7 cellular contexts compared by ENCODE assay signal in the genomic region with DNA sequence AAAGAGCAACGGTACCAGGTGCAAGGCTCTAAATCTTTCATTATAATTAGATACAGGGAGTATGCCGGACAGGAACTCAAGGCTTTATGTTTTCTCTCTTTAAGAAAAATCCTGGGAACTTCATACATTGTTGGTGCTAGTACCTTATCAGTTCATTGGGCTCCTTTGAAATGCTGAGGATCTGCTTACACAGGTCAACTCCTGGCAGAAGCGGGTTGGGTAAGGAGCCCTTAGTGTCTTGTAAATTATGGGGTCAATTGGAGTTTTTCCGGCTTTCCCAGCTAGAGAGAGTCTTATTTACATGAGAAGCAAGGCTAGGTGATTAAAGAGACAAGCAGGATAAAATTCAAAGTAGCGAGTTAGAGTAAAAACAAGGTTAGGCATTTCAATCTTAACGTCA.
A peak's percentile ranks its signal among the peaks of the same experiment; 100 is the strongest.
DNase-seq lines count a peak whose midpoint lies in the region; FAIRE-seq and TF ChIP-seq lines count a peak whose summit lies in the region.
"Not testable (repeated sequence)": the region's sequence is repeated elsewhere in the genome, so short reads cannot be mapped to it uniquely, and the experiment has no call there.

No MANE protein-coding gene starts in this region.

- CTCF ChIA-PET in H1 (lab: Charles Lee; ENCODE audit: partially characterized antibody): not testable (repeated sequence)

- peak overlapping the region; percentile 43 to 48; a peak in 2 of 4 replicates for H3K4me2 ChIP-seq in H1 (ENCODE audit: insufficient read depth in 1 of 2, low read depth in 2 of 2, low read length in 2 of 2)

- 7% methylated on average over 6 of the region's 6 CpGs; no CpG with 5 or more reads in 1 of the 2 experiments for WGBS in H1 (ENCODE audit: extremely low coverage in 1 of 2, insufficient coverage in 1 of 2, insufficient read length in 1 of 2, insufficient replicate concordance in 2 of 2, low coverage in 1 of 2, low lambda C conversion rate in 2 of 2, missing lambda C conversion rate in 1 of 2), 2 experiments
- WGBS in iPS DF 6.9 (ENCODE audit: insufficient coverage, insufficient read length): no CpG with 5 or more reads among the region's 6 CpGs

- not testable (repeated sequence) for H3K56ac ChIP-seq in H1 (replicated peaks; ENCODE audit: insufficient read length, low read depth, low read length)

- peaks cover 24% of the 10 kb centered on the region for H3K4me1 ChIP-seq in HUES6 (ENCODE audit: control insufficient read depth, insufficient read depth, low read length)
- not testable (repeated sequence) for H3K4me1 ChIP-seq in H1 (replicated peaks in 1 of 4; ENCODE audit: control insufficient read depth in 3 of 4, insufficient read depth in 4 of 4, low read length in 3 of 4); iPS DF 6.9 (ENCODE audit: control insufficient read depth, insufficient read depth, low read length)

- not testable (repeated sequence) for H2AFZ ChIP-seq in H1 (ENCODE audit: low read length)

- H3K4me3 ChIP-seq in H7 (ENCODE audit: insufficient read depth, low read depth, low read length); iPS DF 6.9 (ENCODE audit: low read length): not testable (repeated sequence)
- H3K4me3 ChIP-seq in HUES6 (ENCODE audit: low read depth, low read length) (peak overlapping the region; percentile 37; the same call in 1 of the 2 replicates), H1 (ENCODE audit: extremely low read depth in 1 of 4, insufficient read depth in 2 of 4, low read depth in 3 of 4, low read length in 4 of 4) (peak overlapping the region in 1 of 4 experiments; percentile 47; a peak in 2 of 8 replicates)

- FAIRE-seq in H1 (lab: Jason Lieb, UNC): peak; percentile 39

- not testable (repeated sequence) for H3K27me3 Mint-ChIP-seq in mesothelial cell of epicardium (ENCODE audit: low read depth); progenitor cell of endocrine pancreas

- H3K27me3 ChIP-seq in H7 (ENCODE audit: control insufficient read depth, insufficient read depth, low read length); HUES6 (ENCODE audit: control insufficient read depth, insufficient read depth, low read length); H1 (replicated peaks in 1 of 4; ENCODE audit: control insufficient read depth in 3 of 4, extremely low read depth in 1 of 4, insufficient read depth in 3 of 4, low read length in 3 of 4); iPS DF 6.9 (ENCODE audit: control insufficient read depth, insufficient read depth, low read length): not testable (repeated sequence)

- H3K27ac Mint-ChIP-seq in mesothelial cell of epicardium: peak overlapping the region; percentile 82
- not testable (repeated sequence) for H3K27ac Mint-ChIP-seq in progenitor cell of endocrine pancreas

- H3K9me3 ChIP-seq in HUES6 (ENCODE audit: control insufficient read depth, insufficient read depth, low read depth, low read length): peaks cover 12% of the 10 kb centered on the region
- peaks cover 10 to 11% of the 10 kb centered on the region in 2 experiments for H3K9me3 ChIP-seq in H1 (ENCODE audit: insufficient read depth in 2 of 2, low read depth in 1 of 2, low read length in 1 of 2)
- H3K9me3 ChIP-seq in iPS DF 6.9 (ENCODE audit: control insufficient read depth, insufficient read depth, low read length): not testable (repeated sequence)

- H3K4me1 Mint-ChIP-seq in mesothelial cell of epicardium: peaks cover 34% of the 10 kb centered on the region
- H3K4me1 Mint-ChIP-seq in progenitor cell of endocrine pancreas (ENCODE audit: low read depth): peaks cover 12% of the 10 kb centered on the region

- not testable (repeated sequence) for H3K27ac ChIP-seq in HUES6 (ENCODE audit: low read depth, low read length); H1 (ENCODE audit: low read depth, low read length); iPS DF 6.9 (ENCODE audit: low read length)

- not testable (repeated sequence) for H2BK120ac ChIP-seq in H1 (replicated peaks; ENCODE audit: low read depth, low read length)

- not testable (repeated sequence) for H3K36me3 Mint-ChIP-seq in mesothelial cell of epicardium; progenitor cell of endocrine pancreas (ENCODE audit: insufficient read depth)

- H3K23me2 ChIP-seq in H1 (ENCODE audit: low read depth, low read length): not testable (repeated sequence)

- not testable (repeated sequence) for H4K20me1 ChIP-seq in H1 (replicated peaks in 1 of 2; ENCODE audit: control insufficient read depth in 1 of 2, insufficient read depth in 2 of 2, low read length in 2 of 2)

- H4K5ac ChIP-seq in H1 (ENCODE audit: insufficient read length, low read depth, low read length): not testable (repeated sequence)

- H4K8ac ChIP-seq in H1 (ENCODE audit: extremely low read depth, insufficient read depth, low read length): not testable (repeated sequence)

- not testable (repeated sequence) for H3K23ac ChIP-seq in H1 (ENCODE audit: insufficient read length)

- not testable (repeated sequence) for H3K79me2 ChIP-seq in H1 (ENCODE audit: control insufficient read depth in 1 of 2, insufficient read depth in 2 of 2, low read length in 2 of 2)

- H4K91ac ChIP-seq in H1 (replicated peaks; ENCODE audit: insufficient read length, low read length): not testable (repeated sequence)

- not testable (repeated sequence) for TF ChIP-seq RAD21 in H1 (IDR thresholded peaks at IDR 0.05 in 1 of 2, conservative IDR thresholded peaks at IDR 0.05 in 1 of 2; ENCODE audit: low read depth in 2 of 2, low read length in 2 of 2)

- H3K36me3 ChIP-seq in H7 (replicated peaks; ENCODE audit: control insufficient read depth, insufficient read depth, low read length); HUES6 (ENCODE audit: control insufficient read depth, insufficient read depth, low read length); H1 (ENCODE audit: control insufficient read depth in 2 of 4, insufficient read depth in 4 of 4, low read length in 3 of 4); iPS DF 6.9 (ENCODE audit: control insufficient read depth, insufficient read depth, low read length): not testable (repeated sequence)

- DNase-seq in H7: peak; percentile 2
- DNase-seq in H1 (ENCODE audit: low read depth in 1 of 2, low spot score in 2 of 2): peak in 1 of 2 experiments; percentile 67
- DNase-seq in iPS DF 6.9 (ENCODE audit: low read depth, low spot score): peak; percentile 47
- peak; percentile 15 for DNase-seq in iPS-NIHi7 (ENCODE audit: extremely low spot score)
- DNase-seq in mesothelial cell of epicardium (ENCODE audit: low spot score in 2 of 2, unreplicated experiment in 2 of 2); progenitor cell of endocrine pancreas (ENCODE audit: low spot score, unreplicated experiment): not testable (repeated sequence)

- TF ChIP-seq EP300 in H1 (IDR thresholded peaks at IDR 0.05; ENCODE audit: borderline replicate concordance in 1 of 2, low read depth in 2 of 2, low read length in 2 of 2): not testable (repeated sequence)

- not testable (repeated sequence) for H3K9ac ChIP-seq in HUES6 (ENCODE audit: low read length); H1 (replicated peaks in 1 of 4; ENCODE audit: extremely low read depth in 1 of 4, low read depth in 3 of 4, low read length in 3 of 4)

- POLR2A ChIA-PET in H1 (lab: Charles Lee; ENCODE audit: partially characterized antibody): not testable (repeated sequence)

- TF ChIP-seq POLR2A in H1 (IDR thresholded peaks at IDR 0.05; ENCODE audit: control extremely low read depth in 1 of 2, low read depth in 2 of 2, low read length in 2 of 2): not testable (repeated sequence)

- not testable (repeated sequence) for H2BK15ac ChIP-seq in H1 (ENCODE audit: low read length)

- TF ChIP-seq CTCF in H1 (IDR thresholded peaks at IDR 0.05; ENCODE audit: control extremely low read depth in 1 of 3, insufficient read depth in 1 of 3, low read depth in 1 of 3, low read length in 3 of 3); mesothelial cell of epicardium (IDR thresholded peaks at IDR 0.05; ENCODE audit: unreplicated experiment); progenitor cell of endocrine pancreas (IDR thresholded peaks at IDR 0.05; ENCODE audit: unreplicated experiment): not testable (repeated sequence)

- not testable (repeated sequence) for H3K79me1 ChIP-seq in H1 (ENCODE audit: low read depth, low read length)

- not testable (repeated sequence) for H3K18ac ChIP-seq in H1 (ENCODE audit: extremely low read depth, low read length)

- not testable (repeated sequence) for H2BK20ac ChIP-seq in H1 (ENCODE audit: low read length)

- H2AK5ac ChIP-seq in H1 (ENCODE audit: low read depth, low read length): not testable (repeated sequence)

- not testable (repeated sequence) for H3K14ac ChIP-seq in H1 (ENCODE audit: insufficient read length)

- H3K4me3 Mint-ChIP-seq in mesothelial cell of epicardium: peak overlapping the region; percentile 51
- peak overlapping the region; percentile 4 for H3K4me3 Mint-ChIP-seq in progenitor cell of endocrine pancreas (ENCODE audit: low read depth)

- not testable (repeated sequence) for H2BK12ac ChIP-seq in H1 (ENCODE audit: low read depth, low read length)

- peaks cover 18% of the 10 kb centered on the region for H3K9me3 Mint-ChIP-seq in mesothelial cell of epicardium
- not testable (repeated sequence) for H3K9me3 Mint-ChIP-seq in progenitor cell of endocrine pancreas (ENCODE audit: low read depth)

- not testable (repeated sequence) for H2BK5ac ChIP-seq in H1 (ENCODE audit: low read depth, low read length)

- not testable (repeated sequence) for H3K4ac ChIP-seq in H1 (replicated peaks; ENCODE audit: insufficient read length, low read depth, low read length)
